Comparison of ENCODE assay signal across 8 cellular contexts in genomic region chr10:119658274-119658673, GRCh38. TPM values are rescaled to one million over a fixed set of nuclear protein-coding genes. Genes with fewer than 3 reads are reported as not detected.
A peak's percentile ranks its signal among the peaks of the same experiment; 100 is the strongest.
DNase-seq lines count a peak whose midpoint lies in the region; ATAC-seq and TF ChIP-seq lines count a peak whose summit lies in the region.

No MANE protein-coding gene starts in this region.

- H3K27ac ChIP-seq in SK-N-SH (ENCODE audit: low read depth in 2 of 2, low read length in 1 of 2), result peak overlapping the region; percentile 60 to 95; a peak in 3 of 4 replicates

- H3F3A ChIP-seq in SK-N-SH (replicated peaks; ENCODE audit: insufficient read depth), result peaks cover 29% of the 10 kb centered on the region

- no peaks in the 10 kb centered on the region for H3K27me3 ChIP-seq in SK-N-SH (ENCODE audit: insufficient read depth)

- TF ChIP-seq EP300 in SK-N-SH (IDR thresholded peaks at IDR 0.05; ENCODE audit: borderline replicate concordance in 1 of 2, low read depth in 1 of 2, low read length in 1 of 2), result no peak; a peak in 1 of 4 replicates

- H3K9ac ChIP-seq in SK-N-SH, result peak overlapping the region; percentile 49; the same call in 1 of the 2 replicates

- peaks cover 18 to 51% of the 10 kb centered on the region in 2 experiments for H3K4me1 ChIP-seq in SK-N-SH (ENCODE audit: control insufficient read depth in 1 of 2, insufficient read depth in 2 of 2, low read depth in 1 of 2, low read length in 1 of 2)

- H3K36me3 ChIP-seq in SK-N-SH (replicated peaks in 1 of 2; ENCODE audit: control insufficient read depth in 1 of 2, insufficient read depth in 2 of 2, low read length in 1 of 2), result peaks cover 0 to 5% of the 10 kb centered on the region in 2 experiments

- peaks cover 15% of the 10 kb centered on the region; the same call in 1 of the 2 replicates for H4K20me1 ChIP-seq in SK-N-SH (ENCODE audit: insufficient read depth)

- no peak for TF ChIP-seq RAD21 in SK-N-SH (IDR thresholded peaks at IDR 0.05; ENCODE audit: low read length)

- H2AFZ ChIP-seq in SK-N-SH (ENCODE audit: low read depth), result no peak overlapping the region

- TF ChIP-seq CTCF in SK-N-SH (IDR thresholded peaks at IDR 0.05) (no peak), fibroblast of the aortic adventitia (IDR thresholded peaks at IDR 0.05; ENCODE audit: insufficient read depth, low read length) (no peak)

- no peak for ATAC-seq in GM19328 (IDR thresholded peaks at IDR 0.05; ENCODE audit: unreplicated experiment)

- DNase-seq in NCI-H2196 (lab: John Stamatoyannopoulos, UW; ENCODE audit: unreplicated experiment) (peak; percentile 21), NCI-H2196 treated with DMSO at 0.1 percent for 48 hours (lab: John Stamatoyannopoulos, UW; ENCODE audit: unreplicated experiment) (no peak), SK-N-SH (no peak), fibroblast of the aortic adventitia (ENCODE audit: low read depth) (peak; percentile 88), occipital lobe (lab: John Stamatoyannopoulos, UW) (peak; percentile 45), NOMO-1 treated with DMSO at 0.1 percent for 48 hours (lab: John Stamatoyannopoulos, UW; ENCODE audit: unreplicated experiment) (no peak), NCI-H2029 treated with DMSO at 0.1 percent for 48 hours (lab: John Stamatoyannopoulos, UW) (no peak)

- peaks cover 94% of the 10 kb centered on the region for H3K79me2 ChIP-seq in SK-N-SH (ENCODE audit: insufficient read depth)

- CTCF ChIA-PET in SK-N-SH (lab: Yijun Ruan, JAX), result interaction anchor here (1.2 to 2.3 kb wide), 2 partner anchors 28 to 115 kb away, joined by 3 to 11 read pairs; no protein-coding TSS in a partner anchor

- no peaks in the 10 kb centered on the region for H3K9me3 ChIP-seq in SK-N-SH

- WGBS in SK-N-SH (ENCODE audit: low lambda C conversion rate), result 8% methylated on average over 12 of the region's 13 CpGs

- H3K4me3 ChIP-seq in SK-N-SH (ENCODE audit: low read depth in 2 of 2, low read length in 1 of 2), result peak overlapping the region in 1 of 2 experiments; percentile 39; a peak in 2 of 4 replicates
- peak overlapping the region; percentile 27 for H3K4me3 ChIP-seq in fibroblast of the aortic adventitia (ENCODE audit: low read depth, low read length)

- H3K4me2 ChIP-seq in SK-N-SH, result peak overlapping the region; percentile 75

- no peaks in the 10 kb centered on the region for H3K9me2 ChIP-seq in SK-N-SH

- POLR2A ChIA-PET in SK-N-SH (lab: Yijun Ruan, JAX), result no interaction called here

TF ChIP-seq in SK-N-SH, 30 proteins besides CTCF, POLR2A, EP300 and RAD21:
- TF ChIP-seq JUND (IDR thresholded peaks at IDR 0.05) (peak; percentile 88), MXI1 (IDR thresholded peaks at IDR 0.05; ENCODE audit: low read depth, low read length) (0 out of 2 replicates have a peak, but pooled peaks have one; percentile 26), SIN3A (IDR thresholded peaks at IDR 0.05; ENCODE audit: borderline replicate concordance, low read depth, low read length) (peak; percentile 82; the same call in 1 of the 2 replicates), FOSL2 (IDR thresholded peaks at IDR 0.05; ENCODE audit: borderline replicate concordance, low read depth) (peak; percentile 96), SMC3 (IDR thresholded peaks at IDR 0.05; ENCODE audit: low read depth, low read length) (no peak), MAX (IDR thresholded peaks at IDR 0.05; ENCODE audit: low read depth) (peak; percentile 85), NFIC (IDR thresholded peaks at IDR 0.05; ENCODE audit: borderline replicate concordance) (peak; percentile 38; the same call in 1 of the 2 replicates), PBX3 (IDR thresholded peaks at IDR 0.05) (peak; percentile 42; the same call in 1 of the 2 replicates), FOXJ3 (CRISPR knock-in tag; IDR thresholded peaks at IDR 0.05) (no peak), NRF1 (IDR thresholded peaks at IDR 0.05; ENCODE audit: low read depth, low read length) (no peak), TCF12 (IDR thresholded peaks at IDR 0.05) (peak; percentile 64), ZBTB33 (IDR thresholded peaks at IDR 0.05; ENCODE audit: borderline replicate concordance, low read depth) (no peak), RXRA (IDR thresholded peaks at IDR 0.05; ENCODE audit: borderline replicate concordance, low read depth) (peak; percentile 30; the same call in 1 of the 2 replicates)
TF ChIP-seq in SK-N-SH: peak in this region for 9.

RNA-seq across cellular contexts. Expression of gene BAG3, which starts 7.1 kb away (rescaled TPM):
- polyA plus RNA-seq in SK-N-SH (2012; rRNA removed), result 3.8 and 9.2 TPM in 2 replicates
- 7.9 and 8.2 TPM in 2 replicates for polyA plus RNA-seq in SK-N-SH (2012; cell fraction: cytosol; rRNA removed)
- polyA plus RNA-seq in SK-N-SH (2012; cell fraction: nucleus; rRNA removed), result 14.0 and 16.0 TPM in 2 replicates
- 7.8 and 19.2 TPM in 2 replicates for total RNA-seq in fibroblast of the aortic adventitia (ENCODE audit: low replicate concordance)
- 0.78 TPM for total RNA-seq in occipital lobe

Comparison
In these comparisons a context has a peak if more than half of its experiments do, and no peak if none do; other contexts are left out.
1. DNase-seq: peak in NCI-H2196 (single experiment), fibroblast of the aortic adventitia (single experiment) and occipital lobe (single experiment); none in NCI-H2196 treated with DMSO at 0.1 percent for 48 hours (single experiment), SK-N-SH (single experiment), NOMO-1 treated with DMSO at 0.1 percent for 48 hours (single experiment) and NCI-H2029 treated with DMSO at 0.1 percent for 48 hours (single experiment).